In the genomic region with DNA sequence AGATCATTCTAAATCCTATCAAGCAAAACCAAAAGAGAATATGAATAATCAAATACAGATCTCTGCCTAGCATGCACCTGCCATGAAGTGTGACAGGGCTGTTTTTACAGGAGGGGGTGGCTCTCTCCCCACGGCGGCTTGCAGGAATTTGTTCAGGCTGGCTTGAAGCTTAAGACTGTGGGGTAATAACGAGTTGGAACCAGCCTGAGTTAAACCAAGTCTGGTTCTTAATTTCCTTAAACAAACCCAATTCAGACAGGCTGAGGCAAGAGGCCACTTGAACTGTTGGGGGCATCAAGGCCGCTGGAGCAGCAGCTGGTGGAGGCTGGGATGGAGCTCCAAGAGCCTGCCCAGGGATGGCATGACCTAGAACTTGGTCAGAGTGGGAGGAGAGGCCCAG, we compare ENCODE assay signal across 14 cellular contexts. TPM values are rescaled to one million over a fixed set of nuclear protein-coding genes. Genes with fewer than 3 reads are reported as not detected.
"Had no signal": no experiment of that assay in that cellular context is flagged by ENCODE, and none has a peak within 500 bp of the region (broad histone marks: within the 10 kb centered on the region; RNA-seq: fewer than 3 reads in every experiment).

No MANE protein-coding gene starts in this region.

- DNase-seq: activated CD4-positive, alpha-beta memory T cell treated with anti-CD3 and anti-CD28 coated beads, Interleukin-2, amount 10 ng/mL, durations not matched to agents 7 days and 5 days; activated effector memory CD4-positive, alpha-beta T cell treated with Interleukin-2 at 50 U/mL for 16 hours; activated T-cell treated with anti-CD3 and anti-CD28 coated beads, Interleukin-2, amount 50 U/mL, for 4 hours; amygdala; hypothalamus; kidney glomerular epithelial cell; tibial artery had no signal

- H3K4me3 ChIP-seq: body of pancreas, coronary artery, esophagus muscularis mucosa, tibial artery, vagina had no signal

- H3K36me3 ChIP-seq: esophagus muscularis mucosa, tibial artery, vagina had no signal

- H3K9me3 ChIP-seq: body of pancreas, esophagus muscularis mucosa, tibial artery, vagina had no signal

- H3K27ac ChIP-seq: coronary artery, esophagus muscularis mucosa, tibial artery, vagina had no signal

- ATAC-seq: activated T-cell treated with anti-CD3 and anti-CD28 coated beads, Interleukin-2, amount 50 U/mL, for 4 hours; body of pancreas; stimulated activated effector memory CD8-positive, alpha-beta T cell treated with anti-CD3 and anti-CD28 coated beads, Interleukin-12 subunit alpha, Interleukin-12 subunit beta, amount 100 ng/mL, for 72 hours had no signal

- H3K4me1 ChIP-seq: tibial artery, vagina had no signal

- H3K27me3 ChIP-seq: body of pancreas, esophagus muscularis mucosa, tibial artery, vagina had no signal

RNA-seq across cellular contexts. Expression of gene LGI2, which starts 45.1 kb away (rescaled TPM):
- total RNA-seq: activated CD4-positive, alpha-beta memory T cell treated with anti-CD3 and anti-CD28 coated beads, Interleukin-2, amount 10 ng/mL, durations not matched to agents 7 days and 5 days; activated T-cell treated with anti-CD3 and anti-CD28 coated beads, Interleukin-2, amount 50 U/mL, for 4 hours; natural killer cell treated with Interleukin-12 subunit alpha and Interleukin-12 subunit beta and Interleukin-15 and Interleukin-18, amount 100 ng/mL, for 72 hours; T-helper 1 cell treated with Interleukin-12 subunit alpha and Interleukin-12 subunit beta and Interleukin-4 antibody, amounts not matched to agents 30 ng/mL and 1 ng/mL, for 36 hours had no signal
